10 cellular contexts compared by ENCODE assay signal in genomic region chr2:30235008-30235655, GRCh38. TPM values are rescaled to one million over a fixed set of nuclear protein-coding genes. Genes with fewer than 3 reads are reported as not detected.
DNase-seq lines count a peak whose midpoint lies in the region; ATAC-seq, FAIRE-seq and TF ChIP-seq lines count a peak whose summit lies in the region.
"Had no signal": no experiment of that assay in that cellular context is flagged by ENCODE, and none has a peak within 500 bp of the region (broad histone marks: within the 10 kb centered on the region; RNA-seq: fewer than 3 reads in every experiment).

No MANE protein-coding gene starts in this region.

- DNase-seq in HepG2 (ENCODE audit: low spot score): no peak
- DNase-seq in astrocyte (ENCODE audit: low read depth): no peak
- no peak for DNase-seq in NCI-H1092 treated with DMSO at 0.1 percent for 48 hours (lab: John Stamatoyannopoulos, UW)
- DNase-seq in NK-92 treated with Interleukin-12 subunit alpha and Interleukin-12 subunit beta, amount 100 ng/mL, for 24 hours (lab: John Stamatoyannopoulos, UW): no peak
- DNase-seq in mucosa of gallbladder (ENCODE audit: low spot score): no peak

- no TSS peak for BruUV-seq in HepG2 (replicated peaks; lab: Mats Ljungman, UMichigan)

- no peak overlapping the region for H3K27ac Mint-ChIP-seq in astrocyte (ENCODE audit: unreplicated experiment)

- H3K9ac ChIP-seq in liver (ENCODE audit: low read depth in 1 of 2, low read length in 2 of 2) (no peak overlapping the region), HepG2 (ENCODE audit: insufficient read depth, low read depth, low read length) (no peak overlapping the region), astrocyte (ENCODE audit: low read length) (no peak overlapping the region), parathyroid adenoma (no peak overlapping the region)
- H3K9ac ChIP-seq: BLaER1 treated with 17β-estradiol and CSF1 and Interleukin-3, amounts not matched to agents 10 nM and 100 nM had no signal

- in situ Hi-C loops in HepG2 (cut with HindIII; ENCODE audit: extremely low pct_ligation_motif_present, low pct_unique_long_range_greater_than_20kb): no loop called here

- FAIRE-seq in HepG2 (lab: Jason Lieb, UNC) (no peak), astrocyte (lab: Jason Lieb, UNC) (no peak)

- no peaks in the 10 kb centered on the region for H3K9me3 Mint-ChIP-seq in astrocyte (ENCODE audit: unreplicated experiment)

- CTCF ChIA-PET in HepG2 (lab: Yijun Ruan, JAX; ENCODE audit: low intra/inter-chr PET ratio, low total read pairs): no interaction called here

- H3K4me2 ChIP-seq in HepG2 (ENCODE audit: low read depth, low read length): no peak overlapping the region
- H3K4me2 ChIP-seq in astrocyte (ENCODE audit: low read length): peak overlapping the region; percentile 99
- H3K4me2 ChIP-seq in parathyroid adenoma (ENCODE audit: low read length): peak overlapping the region; percentile 85

- TF ChIP-seq EP300 in HepG2 (IDR thresholded peaks at IDR 0.05; ENCODE audit: low read depth in 2 of 2, low read length in 2 of 2) (no peak), HepG2 (CRISPR knock-in tag; IDR thresholded peaks at IDR 0.05; ENCODE audit: borderline replicate concordance) (no peak)

- no peak for TF ChIP-seq POLR2A in HepG2 (IDR thresholded peaks at IDR 0.05; ENCODE audit: insufficient read depth in 1 of 2, low read depth in 2 of 2, low read length in 2 of 2)

- 90% methylated on average over 6 of the region's 6 CpGs for WGBS in liver
- WGBS in HepG2 (ENCODE audit: low lambda C conversion rate): 19% methylated on average over 5 of the region's 6 CpGs

- ATAC-seq in HepG2 (no peak), HG02970 (IDR thresholded peaks at IDR 0.05; ENCODE audit: low FRiP score, unreplicated experiment) (no peak)

- peak overlapping the region; percentile 5 to 16 for H3K27ac ChIP-seq in liver (ENCODE audit: low read depth in 1 of 2, low read length in 2 of 2)
- H3K27ac ChIP-seq in HepG2 (ENCODE audit: extremely low read length, insufficient read depth, low read length): no peak overlapping the region
- H3K27ac ChIP-seq in astrocyte (ENCODE audit: low read depth, low read length): peak overlapping the region; percentile 29
- H3K27ac ChIP-seq in parathyroid adenoma: peak overlapping the region; percentile 94
- H3K27ac ChIP-seq: BLaER1 treated with 17β-estradiol and CSF1 and Interleukin-3, amounts not matched to agents 10 nM and 100 nM had no signal

- H3K4me3 ChIP-seq in liver (ENCODE audit: low read depth in 1 of 3, low read length in 3 of 3) (no peak overlapping the region), HepG2 (replicated peaks in 1 of 3; ENCODE audit: insufficient read depth in 1 of 3, low read depth in 2 of 3, low read length in 3 of 3) (no peak overlapping the region), astrocyte (ENCODE audit: insufficient read depth, low read depth, low read length) (peak overlapping the region; percentile 83), parathyroid adenoma (ENCODE audit: low read depth, low read length) (peak overlapping the region; percentile 94)
- H3K4me3 ChIP-seq: BLaER1 treated with 17β-estradiol and CSF1 and Interleukin-3, amounts not matched to agents 10 nM and 100 nM; SJSA1 had no signal

- H3K4me1 Mint-ChIP-seq in astrocyte (ENCODE audit: low read depth, unreplicated experiment): peaks cover 20% of the 10 kb centered on the region

- no peaks in the 10 kb centered on the region for H3K9me3 ChIP-seq in liver (ENCODE audit: control insufficient read depth in 4 of 4, low read length in 3 of 4)
- H3K9me3 ChIP-seq in HepG2 (ENCODE audit: low read length): no peaks in the 10 kb centered on the region
- no peaks in the 10 kb centered on the region for H3K9me3 ChIP-seq in astrocyte (ENCODE audit: insufficient read depth, low read depth, low read length)
- no peaks in the 10 kb centered on the region for H3K9me3 ChIP-seq in parathyroid adenoma (ENCODE audit: control insufficient read depth, low read length)
- H3K9me3 ChIP-seq: BLaER1 treated with 17β-estradiol and CSF1 and Interleukin-3, amounts not matched to agents 10 nM and 100 nM; SJSA1 had no signal

- intact Hi-C loops in HepG2 (cut with micrococcal nuclease; ENCODE audit: unreplicated experiment): no loop called here

- H3K27me3 ChIP-seq in liver (ENCODE audit: control insufficient read depth in 4 of 4, insufficient read depth in 4 of 4, low read length in 3 of 4): peaks cover 0 to 4% (median 0%) of the 10 kb centered on the region in 4 donors
- peaks cover 26 to 81% of the 10 kb centered on the region in 2 experiments for H3K27me3 ChIP-seq in HepG2 (ENCODE audit: control insufficient read depth in 1 of 2, insufficient read depth in 2 of 2, low read length in 2 of 2)
- H3K27me3 ChIP-seq in astrocyte (ENCODE audit: insufficient read depth, low read length): no peaks in the 10 kb centered on the region
- H3K27me3 ChIP-seq in parathyroid adenoma (ENCODE audit: control insufficient read depth, insufficient read depth, low read length): no peaks in the 10 kb centered on the region
- H3K27me3 ChIP-seq: SJSA1 had no signal

- POLR2A ChIA-PET in HepG2 (lab: Yijun Ruan, JAX): no interaction called here

- no peaks in the 10 kb centered on the region for H3K27me3 Mint-ChIP-seq in astrocyte (ENCODE audit: low read depth, unreplicated experiment)

- H3K36me3 ChIP-seq in liver (ENCODE audit: control insufficient read depth in 4 of 4, insufficient read depth in 3 of 4, low read depth in 1 of 4, low read length in 3 of 4) (no peaks in the 10 kb centered on the region), HepG2 (replicated peaks in 1 of 2; ENCODE audit: control insufficient read depth in 1 of 2, insufficient read depth in 2 of 2, low read length in 2 of 2) (no peaks in the 10 kb centered on the region), astrocyte (ENCODE audit: insufficient read depth, low read length) (peaks cover 37% of the 10 kb centered on the region), parathyroid adenoma (ENCODE audit: control insufficient read depth, insufficient read depth, low read length) (no peaks in the 10 kb centered on the region)

- H2AFZ ChIP-seq in HepG2 (ENCODE audit: low read length) (no peak overlapping the region), astrocyte (ENCODE audit: low read depth, low read length) (no peak overlapping the region), parathyroid adenoma (no peak overlapping the region)

- TF ChIP-seq RAD21 in liver (IDR thresholded peaks at IDR 0.05): no peak
- no peak for TF ChIP-seq RAD21 in HepG2 (CRISPR knock-in tag; IDR thresholded peaks at IDR 0.05)

- peaks cover 45% of the 10 kb centered on the region for H3K36me3 Mint-ChIP-seq in astrocyte (ENCODE audit: low read depth, unreplicated experiment)

- H3K4me3 Mint-ChIP-seq in astrocyte (ENCODE audit: unreplicated experiment): peak overlapping the region; percentile 20

- TF ChIP-seq CTCF in liver (IDR thresholded peaks at IDR 0.05; ENCODE audit: low read depth, low read length, missing input control) (no peak), HepG2 (CRISPR knock-in tag; IDR thresholded peaks at IDR 0.05) (no peak), astrocyte (IDR thresholded peaks at IDR 0.05; ENCODE audit: insufficient read depth, low read depth, low read length) (no peak), parathyroid adenoma (IDR thresholded peaks at IDR 0.05) (no peak)

- H3K4me1 ChIP-seq in liver (ENCODE audit: control insufficient read depth in 4 of 4, insufficient read depth in 4 of 4, low read length in 3 of 4) (peaks cover 5 to 36% (median 15%) of the 10 kb centered on the region in 4 donors), HepG2 (ENCODE audit: insufficient read depth, low read length) (no peaks in the 10 kb centered on the region), astrocyte (ENCODE audit: insufficient read depth, low read length) (peaks cover 39% of the 10 kb centered on the region), parathyroid adenoma (peaks cover 31% of the 10 kb centered on the region)

- no peaks in the 10 kb centered on the region; the same call in 1 of the 2 replicates for H4K20me1 ChIP-seq in HepG2 (ENCODE audit: insufficient read depth, low read length)
- H4K20me1 ChIP-seq in astrocyte (ENCODE audit: insufficient read depth, low read length): peaks cover 81% of the 10 kb centered on the region

- H3K79me2 ChIP-seq in HepG2 (ENCODE audit: insufficient read depth, low read length) (no peaks in the 10 kb centered on the region), astrocyte (ENCODE audit: insufficient read depth, low read length) (peaks cover 82% of the 10 kb centered on the region), parathyroid adenoma (peaks cover 51% of the 10 kb centered on the region)

TF ChIP-seq in liver, 16 proteins besides CTCF, POLR2A, EP300 and RAD21 (continues in another document):
- TF ChIP-seq JUND (IDR thresholded peaks at IDR 0.05) (no peak), SP1 (IDR thresholded peaks at IDR 0.05) (no peak)

TF ChIP-seq in HepG2, 621 proteins besides CTCF, POLR2A, EP300 and RAD21:
- no peak for TF ChIP-seq GPN1 (CRISPR knock-in tag; IDR thresholded peaks at IDR 0.05; ENCODE audit: borderline replicate concordance)

RNA-seq across cellular contexts. Expression of gene LBH, which starts 3.8 kb away (rescaled TPM):
- 10 to 100 TPM in 1 of 2 donors, 1 to 10 TPM in 1; 8.5 to 50.8 TPM for total RNA-seq in liver
- polyA plus RNA-seq in liver: 1 to 10 TPM; 4.1 to 9.6 TPM
- 0.09 and 0.10 TPM in 2 replicates for total RNA-seq in HepG2 (2016; rRNA removed; fragmentation: Illumina TruSeq; extraction: Trizol)
- not detected in 2 replicates for total RNA-seq in HepG2 (2016; cell fraction: cytosol; rRNA removed; fragmentation: Illumina TruSeq; extraction: Trizol; ENCODE audit: low read depth)
- 0.15 TPM in 1 of 2 replicates, not detected in the other for total RNA-seq in HepG2 (2016; cell fraction: insoluble cytoplasmic fraction; rRNA removed; fragmentation: Illumina TruSeq; extraction: Trizol)
- 0.06 and 0.10 TPM in 2 replicates for total RNA-seq in HepG2 (2016; cell fraction: membrane; rRNA removed; fragmentation: Illumina TruSeq; extraction: Trizol)
- not detected in 2 replicates for total RNA-seq in HepG2 (2016; cell fraction: nucleus; rRNA removed; fragmentation: Illumina TruSeq; extraction: Trizol)
- polyA plus RNA-seq in HepG2 (2011; rRNA removed): 0.16 and 0.25 TPM in 2 replicates
- 0.12 and 0.28 TPM in 2 replicates for polyA plus RNA-seq in HepG2 (2011; cell fraction: cytosol; rRNA removed)
- 0.05 and 0.16 TPM in 2 replicates for polyA plus RNA-seq in HepG2 (2011; cell fraction: nucleus; rRNA removed)
- 0.13 TPM in 1 of 2 replicates, not detected in the other for polyA plus RNA-seq in HepG2 (2012)
- polyA plus RNA-seq in HepG2 (2016; cell fraction: cytosol; fragmentation: Illumina TruSeq; extraction: Trizol; ENCODE audit: low read depth): not detected in 2 replicates
- 0.16 and 0.23 TPM in 2 replicates for polyA plus RNA-seq in HepG2 (2016; cell fraction: insoluble cytoplasmic fraction; fragmentation: Illumina TruSeq; extraction: Trizol; ENCODE audit: low read depth)
- polyA plus RNA-seq in HepG2 (2016; cell fraction: membrane; fragmentation: Illumina TruSeq; extraction: Trizol; ENCODE audit: low read depth): 0.14 TPM in 1 of 2 replicates, not detected in the other
- not detected in 2 replicates for polyA plus RNA-seq in HepG2 (2016; cell fraction: nucleus; fragmentation: Illumina TruSeq; extraction: Trizol; ENCODE audit: insufficient read depth, low read depth)
- polyA minus RNA-seq in HepG2 (2011; rRNA and poly(A)+ RNA removed; ENCODE audit: low replicate concordance): 0.16 and 0.91 TPM in 2 replicates
- polyA minus RNA-seq in HepG2 (2011; cell fraction: cytosol; rRNA and poly(A)+ RNA removed): not detected in 2 replicates
- 0.13 TPM in 1 of 2 replicates, not detected in the other for polyA minus RNA-seq in HepG2 (2011; cell fraction: nucleus; rRNA and poly(A)+ RNA removed)
- 51.7 and 63.7 TPM in 2 replicates for total RNA-seq in astrocyte
- 114 TPM for total RNA-seq in mucosa of gallbladder

Comparison
In these comparisons a context has a peak if more than half of its experiments do, and no peak if none do; other contexts are left out.
1. RNA of gene LBH, which starts 3.8 kb away (total RNA-seq): 114 TPM in mucosa of gallbladder (single experiment), 51.7 to 63.7 TPM in astrocyte and 8.5 to 50.8 TPM in liver; 0.06 to 0.15 TPM in HepG2; every median in the first group is over 4 times any median in the second.
2. H3K4me3 ChIP-seq: peak in astrocyte (single experiment) and parathyroid adenoma (single experiment); none in liver (0 of 3) and HepG2 (0 of 3).